Comparison of ENCODE assay signal across 14 cellular contexts in genomic region chr15:68209272-68209671, GRCh38. TPM values are rescaled to one million over a fixed set of nuclear protein-coding genes. Genes with fewer than 3 reads are reported as not detected.
A peak's percentile ranks its signal among the peaks of the same experiment; 100 is the strongest.
DNase-seq lines count a peak whose midpoint lies in the region; ATAC-seq, FAIRE-seq and TF ChIP-seq lines count a peak whose summit lies in the region.
"Had no signal": no experiment of that assay in that cellular context is flagged by ENCODE, and none has a peak within 500 bp of the region (broad histone marks: within the 10 kb centered on the region; RNA-seq: fewer than 3 reads in every experiment).

No MANE protein-coding gene starts in this region.

- peaks cover 2% of the 10 kb centered on the region for H3K79me2 ChIP-seq in GM12878 (ENCODE audit: control insufficient read depth, insufficient read depth, low read length)

- in situ Hi-C loops in GM12878 (cut with MboI): no loop called here

- ATAC-seq in left cardiac atrium (no peak), GM12878 (no peak), GM21515 (IDR thresholded peaks at IDR 0.05; ENCODE audit: unreplicated experiment) (no peak)
- ATAC-seq: HCT116, sciatic nerve had no signal

- BruUV-seq in GM12878 (replicated peaks; lab: Mats Ljungman, UMichigan): no TSS peak

- DNase-seq in left cardiac atrium (peak; percentile 6), right atrium auricular region (ENCODE audit: low spot score) (no peak), NB4 (ENCODE audit: low read depth) (no peak), GM12878 (ENCODE audit: low read depth, low spot score) (no peak), NCI-H526 treated with DMSO at 0.1 percent for 48 hours (lab: John Stamatoyannopoulos, UW) (no peak), erythroblast (lab: John Stamatoyannopoulos, UW) (no peak), C1 segment of cervical spinal cord (lab: John Stamatoyannopoulos, UW) (no peak)
- DNase-seq: hypothalamus, NCI-H69 had no signal

- intact Hi-C loops in left cardiac atrium (cut with DNase I) (no loop called here), GM12878 (cut with micrococcal nuclease; ENCODE audit: unreplicated experiment) (no loop called here)

- peak overlapping the region; percentile 74 for H2AFZ ChIP-seq in GM12878 (ENCODE audit: control insufficient read depth, low read depth, low read length)

- H3K36me3 ChIP-seq in right atrium auricular region: no peaks in the 10 kb centered on the region
- peaks cover 10 to 25% of the 10 kb centered on the region in 2 experiments; a peak in 3 of 4 replicates for H3K36me3 ChIP-seq in GM12878 (ENCODE audit: control insufficient read depth in 2 of 2, insufficient read depth in 2 of 2, low read length in 1 of 2)
- H3K36me3 ChIP-seq: cardiac muscle cell, Peyer's patch had no signal

- TF ChIP-seq CTCF in right atrium auricular region (IDR thresholded peaks at IDR 0.05): no peak
- TF ChIP-seq CTCF in NB4 (IDR thresholded peaks at IDR 0.05; ENCODE audit: low read depth, low read length): no peak
- no peak for TF ChIP-seq CTCF in GM12878 (IDR thresholded peaks at IDR 0.05 in 2 of 3, conservative IDR thresholded peaks at IDR 0.05 in 1 of 3; ENCODE audit: control insufficient read depth in 2 of 3, extremely low read depth in 1 of 3, insufficient read depth in 1 of 3, low read depth in 3 of 3, low read length in 3 of 3)

- peak overlapping the region; percentile 71 for H3K4me2 ChIP-seq in GM12878 (ENCODE audit: control insufficient read depth, insufficient read depth)

- POLR2A ChIA-PET in GM12878 (lab: Charles Lee): interaction anchor here (1.0 kb wide), 1 partner anchor 155 kb away, joined by 3 read pairs; the partner anchor contains the start of gene PIAS1

- TF ChIP-seq POLR2A in NB4 (IDR thresholded peaks at IDR 0.05; ENCODE audit: extremely low read depth, insufficient read length) (no peak), GM12878 (IDR thresholded peaks at IDR 0.05; ENCODE audit: low read depth, low read length) (no peak), erythroblast (IDR thresholded peaks at IDR 0.05; ENCODE audit: low read length) (no peak)

- H3K9ac ChIP-seq in GM12878 (ENCODE audit: control insufficient read depth, insufficient read depth, low read length): peak overlapping the region; percentile 62

- no peak for FAIRE-seq in GM12878 (lab: Jason Lieb, UNC)

- no peak for TF ChIP-seq RAD21 in GM12878 (IDR thresholded peaks at IDR 0.05; ENCODE audit: insufficient read depth, low read depth, low read length)

- WGBS in GM12878 (ENCODE audit: insufficient coverage, insufficient replicate concordance, low lambda C conversion rate, missing lambda C conversion rate): 65% methylated on average over 7 of the region's 7 CpGs

- TF ChIP-seq EP300 in GM12878 (IDR thresholded peaks at IDR 0.05; ENCODE audit: borderline replicate concordance in 1 of 2, control insufficient read depth in 1 of 2, low read depth in 2 of 2, low read length in 2 of 2): no peak

- H3K27ac ChIP-seq in right atrium auricular region (no peak overlapping the region), GM12878 (ENCODE audit: control insufficient read depth, insufficient read depth) (peak overlapping the region; percentile 69)
- H3K27ac ChIP-seq: cardiac muscle cell, Peyer's patch had no signal

- no peaks in the 10 kb centered on the region for H4K20me1 ChIP-seq in GM12878 (ENCODE audit: control insufficient read depth, insufficient read depth)

- H3K4me3 ChIP-seq in right atrium auricular region: no peak overlapping the region
- peak overlapping the region; percentile 6 for H3K4me3 ChIP-seq in NB4 (ENCODE audit: low read depth, low read length)
- H3K4me3 ChIP-seq in GM12878: no peak overlapping the region
- H3K4me3 ChIP-seq: cardiac muscle cell, Peyer's patch had no signal

- RAD21 ChIA-PET in GM12878 (lab: Charles Lee; ENCODE audit: unreplicated experiment): interaction anchor here (1.0 kb wide), 1 partner anchor 347 kb away, joined by 4 read pairs; no protein-coding TSS in a partner anchor

- peaks cover 0 to 33% of the 10 kb centered on the region in 2 donors for H3K4me1 ChIP-seq in right atrium auricular region
- H3K4me1 ChIP-seq in GM12878 (ENCODE audit: control insufficient read depth, insufficient read depth, low read length): peaks cover 20% of the 10 kb centered on the region

- H3K27me3 ChIP-seq in right atrium auricular region: no peaks in the 10 kb centered on the region
- no peaks in the 10 kb centered on the region for H3K27me3 ChIP-seq in GM12878 (replicated peaks in 1 of 2; ENCODE audit: control insufficient read depth in 2 of 2, insufficient read depth in 2 of 2, low read length in 1 of 2)
- H3K27me3 ChIP-seq: cardiac muscle cell, Peyer's patch had no signal

- SMC1A ChIA-PET in GM12878 (lab: Charles Lee; ENCODE audit: uncharacterized antibody, unreplicated experiment): no interaction called here

- CTCF ChIA-PET in GM12878 (lab: Yijun Ruan, JAX): interaction anchor here (0.9 kb wide), 1 partner anchor 346 kb away, joined by 6 read pairs; no protein-coding TSS in a partner anchor

- H3K9me3 ChIP-seq in right atrium auricular region (no peaks in the 10 kb centered on the region), GM12878 (replicated peaks; ENCODE audit: control insufficient read depth, insufficient read depth, low read length) (no peaks in the 10 kb centered on the region)
- H3K9me3 ChIP-seq: Peyer's patch had no signal

TF ChIP-seq in GM12878, 131 proteins besides CTCF, POLR2A, EP300 and RAD21:
- TF ChIP-seq FOS (IDR thresholded peaks at IDR 0.05; ENCODE audit: borderline replicate concordance, extremely low read depth, insufficient read length) (no peak), BCL11A (IDR thresholded peaks at IDR 0.05; ENCODE audit: low read depth, low read length) (no peak), KDM1A (IDR thresholded peaks at IDR 0.05; ENCODE audit: borderline replicate concordance) (no peak), MEF2A (IDR thresholded peaks at IDR 0.05; ENCODE audit: insufficient read depth, low read depth, low read length) (no peak), SIX5 (IDR thresholded peaks at IDR 0.05; ENCODE audit: low read depth, low read length, severe bottlenecking) (no peak), SMARCA5 (IDR thresholded peaks at IDR 0.05) (no peak), POU2F2 (IDR thresholded peaks at IDR 0.05; ENCODE audit: borderline replicate concordance, low read depth, low read length) (no peak), ZNF24 (IDR thresholded peaks at IDR 0.05) (no peak), PAX5 (IDR thresholded peaks at IDR 0.05; ENCODE audit: borderline replicate concordance, low read depth, low read length) (no peak), MAX (IDR thresholded peaks at IDR 0.05; ENCODE audit: low read depth, low read length) (no peak), SREBF1 (IDR thresholded peaks at IDR 0.05; ENCODE audit: low read length) (no peak), RCOR1 (conservative IDR thresholded peaks at IDR 0.05; ENCODE audit: low read depth, low read length) (no peak)
TF ChIP-seq in GM12878: peak in this region for 0.

RNA-seq across cellular contexts. Expression of gene CALML4, which starts 4.1 kb away (rescaled TPM):
- total RNA-seq in left cardiac atrium (1 to 10 TPM; 3.7 to 4.3 TPM), right atrium auricular region (1 to 10 TPM in 1 of 2 donors, under 1 TPM in 1; 0.52 to 2.1 TPM), GM12878 (2014; rRNA removed) (5.5 TPM in 2 replicates), GM12878 (2014; rRNA removed; fragmentation: Illumina TruSeq; extraction: Trizol) (10.3 and 10.4 TPM in 2 replicates), GM12878 (2021) (4.0 and 4.8 TPM in 2 replicates)
- total RNA-seq in GM12878 (2013; cell fraction: nucleolus; rRNA removed): 21.2 and 21.8 TPM in 2 replicates
- 3.4 TPM for polyA plus RNA-seq in GM12878 (2011; ENCODE audit: low read depth)
- polyA plus RNA-seq in GM12878 (2011; rRNA removed) (5.2 and 9.0 TPM in 2 replicates), GM12878 (2014; fragmentation: Illumina TruSeq; extraction: Trizol) (15.9 and 18.1 TPM in 2 replicates), GM12878 (2014; fragmentation: Nextera tagmentation; extraction: Ambion mirVana) (1 to 10 TPM; 1.7 to 4.0 TPM), GM12878 (2014; rRNA removed) (11.5 and 12.2 TPM in 2 replicates), GM12878 (2016; fragmentation: Nextera tagmentation; extraction: Ambion mirVana) (1 to 10 TPM; 3.6 to 4.9 TPM)
- polyA plus RNA-seq in GM12878 (2011; cell fraction: cytosol; rRNA removed): 0.66 and 1.0 TPM in 2 replicates
- polyA plus RNA-seq in GM12878 (2011; cell fraction: nucleus; rRNA removed): 8.3 and 14.5 TPM in 2 replicates
- 2.9 and 6.9 TPM in 2 replicates for polyA plus RNA-seq in GM12878 (2012)
- polyA minus RNA-seq in GM12878 (2011; rRNA and poly(A)+ RNA removed): 0.98 and 1.6 TPM in 2 replicates
- not detected in 2 replicates for polyA minus RNA-seq in GM12878 (2011; cell fraction: cytosol; rRNA and poly(A)+ RNA removed)
- polyA minus RNA-seq in GM12878 (2011; cell fraction: nucleus; rRNA and poly(A)+ RNA removed): 1.5 and 5.4 TPM in 2 replicates

RNA-seq across cellular contexts. Expression of gene CLN6, which starts 20.3 kb away (rescaled TPM):
- total RNA-seq in left cardiac atrium (10 to 100 TPM; 10.7 to 12.3 TPM), right atrium auricular region (1 to 10 TPM; 6.4 to 7.4 TPM), GM12878 (2014; rRNA removed) (31.1 and 37.1 TPM in 2 replicates), GM12878 (2014; rRNA removed; fragmentation: Illumina TruSeq; extraction: Trizol) (27.3 and 29.4 TPM in 2 replicates), GM12878 (2021) (63.5 and 63.7 TPM in 2 replicates)
- 93.0 and 108 TPM in 2 replicates for total RNA-seq in GM12878 (2013; cell fraction: nucleolus; rRNA removed)
- polyA plus RNA-seq in GM12878 (2011; ENCODE audit: low read depth): 17.2 TPM
- polyA plus RNA-seq in GM12878 (2011; rRNA removed) (21.0 and 53.8 TPM in 2 replicates), GM12878 (2014; fragmentation: Illumina TruSeq; extraction: Trizol) (40.5 and 52.1 TPM in 2 replicates), GM12878 (2014; fragmentation: Nextera tagmentation; extraction: Ambion mirVana) (1 to 10 TPM in 1 of 2 experiments, under 1 TPM in 1; 0.74 to 1.4 TPM), GM12878 (2014; rRNA removed) (69.0 and 72.0 TPM in 2 replicates), GM12878 (2016; fragmentation: Nextera tagmentation; extraction: Ambion mirVana) (10 to 100 TPM; 16.3 to 19.6 TPM)
- 68.3 and 86.8 TPM in 2 replicates for polyA plus RNA-seq in GM12878 (2011; cell fraction: cytosol; rRNA removed)
- polyA plus RNA-seq in GM12878 (2011; cell fraction: nucleus; rRNA removed): 59.7 and 73.1 TPM in 2 replicates
- 30.2 and 31.2 TPM in 2 replicates for polyA plus RNA-seq in GM12878 (2012)
- 127 and 131 TPM in 2 replicates for polyA minus RNA-seq in GM12878 (2011; rRNA and poly(A)+ RNA removed)
- polyA minus RNA-seq in GM12878 (2011; cell fraction: cytosol; rRNA and poly(A)+ RNA removed): 34.1 and 34.6 TPM in 2 replicates
- polyA minus RNA-seq in GM12878 (2011; cell fraction: nucleus; rRNA and poly(A)+ RNA removed): 28.4 and 72.4 TPM in 2 replicates
